Comparison of ENCODE assay signal across 8 cellular contexts in the genomic region with DNA sequence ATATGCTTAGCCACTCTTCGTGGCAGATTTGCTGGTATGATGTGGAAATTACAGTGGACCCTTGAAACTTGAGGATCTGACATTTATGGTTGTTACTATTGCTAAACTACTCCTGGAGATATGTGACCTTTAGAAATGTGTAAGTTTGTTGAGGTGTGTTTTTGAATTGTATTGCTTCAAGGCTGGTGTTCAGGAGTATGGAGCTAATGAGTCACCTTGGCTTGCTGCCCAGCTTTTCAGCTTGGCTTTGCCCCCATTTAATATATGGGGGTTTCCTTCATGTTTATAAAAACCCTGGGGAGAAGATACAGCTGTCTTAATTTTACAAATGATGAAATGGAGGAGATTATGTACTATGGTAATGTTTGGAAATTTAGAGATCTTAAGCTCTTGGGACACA. TPM values are rescaled to one million over a fixed set of nuclear protein-coding genes. Genes with fewer than 3 reads are reported as not detected.
DNase-seq lines count a peak whose midpoint lies in the region; ATAC-seq, FAIRE-seq and TF ChIP-seq lines count a peak whose summit lies in the region.

No MANE protein-coding gene starts in this region.

- no peaks in the 10 kb centered on the region for H3K9me3 ChIP-seq in thyroid gland

- FAIRE-seq in RCC 7860 (lab: Jason Lieb, UNC), result peak; percentile 79

- TF ChIP-seq POLR2A in thyroid gland (IDR thresholded peaks at IDR 0.05), result no peak

- peaks cover 47% of the 10 kb centered on the region for H3K36me3 Mint-ChIP-seq in nephron progenitor cell (ENCODE audit: low read depth)

- peaks cover 10 to 38% of the 10 kb centered on the region in 2 donors for H3K36me3 ChIP-seq in thyroid gland

- H3K4me1 Mint-ChIP-seq in nephron progenitor cell, result no peaks in the 10 kb centered on the region

- intact Hi-C loops in thyroid gland (cut with DNase I), result no loop called here

- H3K4me1 ChIP-seq in thyroid gland, result peaks cover 18 to 19% of the 10 kb centered on the region in 2 donors

- no peaks in the 10 kb centered on the region for H3K9me3 Mint-ChIP-seq in nephron progenitor cell

- TF ChIP-seq CTCF in thyroid gland (IDR thresholded peaks at IDR 0.05), result no peak
- no peak for TF ChIP-seq CTCF in nephron progenitor cell (IDR thresholded peaks at IDR 0.05)

- ATAC-seq in GM19463 (IDR thresholded peaks at IDR 0.05; ENCODE audit: unreplicated experiment) (no peak), HG02642 (IDR thresholded peaks at IDR 0.05; ENCODE audit: poor library complexity, unreplicated experiment) (no peak)

- no peak overlapping the region for H3K4me3 Mint-ChIP-seq in nephron progenitor cell

- no peaks in the 10 kb centered on the region for H3K27me3 ChIP-seq in thyroid gland

- peak; percentile 23 for DNase-seq in DMS 273 treated with DMSO at 0.1 percent for 48 hours (lab: John Stamatoyannopoulos, UW)
- DNase-seq in RCC 7860 (ENCODE audit: low spot score), result peak; percentile 51
- peak; percentile 15 for DNase-seq in amniotic stem cell (lab: John Stamatoyannopoulos, UW)
- peak; percentile 42 for DNase-seq in myocyte (ENCODE audit: low read depth)
- DNase-seq in thyroid gland, result peak; percentile 16 to 27
- DNase-seq in nephron progenitor cell, result no peak

- no peak overlapping the region for H3K27ac Mint-ChIP-seq in nephron progenitor cell

- WGBS in thyroid gland, 2 donors, result 33 to 36% methylated on average over 1 of the region's 1 CpG

- peak overlapping the region in 1 of 3 donors; percentile 7 for H3K27ac ChIP-seq in thyroid gland

- no peak overlapping the region for H3K4me3 ChIP-seq in thyroid gland (replicated peaks in 1 of 3)

- H3K27me3 Mint-ChIP-seq in nephron progenitor cell (ENCODE audit: low read depth, poor library complexity), result no peaks in the 10 kb centered on the region

RNA-seq across cellular contexts. Expression of gene HBP1, which starts 11.6 kb away (rescaled TPM):
- 95.7 and 122 TPM in 2 replicates for total RNA-seq in myocyte
- polyA plus RNA-seq in myocyte (2012), result 54.7 TPM
- total RNA-seq in thyroid gland, result 100 to 1,000 TPM; 111 to 182 (median 154) TPM
